In genomic region chr9:87013490-87013889, GRCh38 we compare ENCODE assay signal across 8 cellular contexts.
"Had no signal": no experiment of that assay in that cellular context is flagged by ENCODE, and none has a peak within 500 bp of the region (broad histone marks: within the 10 kb centered on the region; RNA-seq: fewer than 3 reads in every experiment).

No MANE protein-coding gene starts in this region.

- H3K4me3 ChIP-seq: GM12878 had no signal

- FAIRE-seq: G401.6, GM12878, GM12891, GM12892, GM18507, GM19239 had no signal

- ATAC-seq: GM12878 had no signal

- DNase-seq: GDM1, GF-D8 had no signal
